ENCODE assay signal across 1 cellular context in the genomic region with DNA sequence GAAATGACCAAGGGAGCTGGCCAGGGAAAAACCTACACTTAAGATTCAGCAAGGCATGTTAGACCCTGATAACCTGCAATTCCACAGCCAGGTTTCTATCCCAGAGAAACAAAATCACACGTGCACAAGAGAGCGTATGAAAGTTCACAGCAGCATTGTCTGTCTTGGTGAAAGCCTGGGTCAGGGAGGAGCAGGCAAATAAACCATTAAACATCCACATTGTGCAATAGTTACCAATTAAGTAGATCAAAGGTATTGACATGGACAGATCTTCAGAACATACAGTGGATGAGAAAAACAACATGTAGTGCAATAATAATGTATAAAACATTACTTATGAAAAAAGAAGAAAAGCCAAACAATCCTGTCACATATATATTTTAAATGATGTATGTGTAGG.
TF ChIP-seq lines count a peak whose summit lies in the region.

No MANE protein-coding gene starts in this region.

TF ChIP-seq in HepG2, 621 proteins besides CTCF, POLR2A, EP300 and RAD21 (continued from another document and continues in another):
- TF ChIP-seq ZNF275 (CRISPR knock-in tag; IDR thresholded peaks at IDR 0.05; ENCODE audit: borderline replicate concordance) (no peak), ZNF44 (CRISPR knock-in tag; IDR thresholded peaks at IDR 0.05) (no peak), FOXP1 (IDR thresholded peaks at IDR 0.05) (no peak), FOXP1 (CRISPR knock-in tag; IDR thresholded peaks at IDR 0.05) (peak; percentile 92), ADNP (CRISPR knock-in tag; IDR thresholded peaks at IDR 0.05) (no peak), MED1 (CRISPR knock-in tag; IDR thresholded peaks at IDR 0.05) (peak; percentile 89), TEF (CRISPR knock-in tag; IDR thresholded peaks at IDR 0.05) (no peak), XBP1 (CRISPR knock-in tag; IDR thresholded peaks at IDR 0.05) (no peak), NCOA2 (CRISPR knock-in tag; IDR thresholded peaks at IDR 0.05) (peak; percentile 83), ZNF12 (CRISPR knock-in tag; IDR thresholded peaks at IDR 0.05) (no peak), HOXA9 (CRISPR knock-in tag; IDR thresholded peaks at IDR 0.05; ENCODE audit: borderline replicate concordance) (no peak), FOXK2 (IDR thresholded peaks at IDR 0.05) (no peak), ATF2 (CRISPR knock-in tag; IDR thresholded peaks at IDR 0.05) (no peak), ZNF652 (CRISPR knock-in tag; IDR thresholded peaks at IDR 0.05; ENCODE audit: borderline replicate concordance, low read depth) (no peak), NFIC (IDR thresholded peaks at IDR 0.05; ENCODE audit: low read length) (peak; percentile 66; the same call in 1 of the 2 replicates), PREB (CRISPR knock-in tag; IDR thresholded peaks at IDR 0.05) (no peak), LCORL (IDR thresholded peaks at IDR 0.05) (no peak), LCORL (CRISPR knock-in tag; IDR thresholded peaks at IDR 0.05) (0 out of 2 replicates have a peak, but pooled peaks have one; percentile 17), HMG20B (CRISPR knock-in tag; conservative IDR thresholded peaks at IDR 0.05) (no peak), ZFYVE20 (CRISPR knock-in tag; IDR thresholded peaks at IDR 0.05; ENCODE audit: borderline replicate concordance, low read depth) (no peak), SAP130 (CRISPR knock-in tag; IDR thresholded peaks at IDR 0.05; ENCODE audit: low read depth) (peak; percentile 72), MTF2 (CRISPR knock-in tag; IDR thresholded peaks at IDR 0.05; ENCODE audit: borderline replicate concordance) (no peak), ZNF576 (CRISPR knock-in tag; IDR thresholded peaks at IDR 0.05) (no peak), ZNF770 (CRISPR knock-in tag; IDR thresholded peaks at IDR 0.05) (no peak), IKZF4 (CRISPR knock-in tag; IDR thresholded peaks at IDR 0.05; ENCODE audit: borderline replicate concordance, low read depth, not compliant biosample characterization) (no peak), TCF7 (IDR thresholded peaks at IDR 0.05; ENCODE audit: low read depth) (peak; percentile 90), ZNF451 (CRISPR knock-in tag; IDR thresholded peaks at IDR 0.05) (no peak), SUZ12 (IDR thresholded peaks at IDR 0.05; ENCODE audit: low read depth, low read length) (no peak), KLF13 (CRISPR knock-in tag; IDR thresholded peaks at IDR 0.05) (no peak), SMAD3 (CRISPR knock-in tag; IDR thresholded peaks at IDR 0.05) (peak; percentile 14; the same call in 1 of the 2 replicates), ZNF225 (CRISPR knock-in tag; IDR thresholded peaks at IDR 0.05) (no peak), ZKSCAN5 (CRISPR knock-in tag; IDR thresholded peaks at IDR 0.05) (no peak), ZNF136 (CRISPR knock-in tag; IDR thresholded peaks at IDR 0.05; ENCODE audit: low read depth) (no peak), ZFX (CRISPR knock-in tag; IDR thresholded peaks at IDR 0.05; ENCODE audit: low read depth) (no peak), ZNF704 (CRISPR knock-in tag; IDR thresholded peaks at IDR 0.05; ENCODE audit: borderline replicate concordance) (no peak), RFX3 (CRISPR knock-in tag; IDR thresholded peaks at IDR 0.05) (no peak), TCF12 (IDR thresholded peaks at IDR 0.05) (no peak), TCF12 (CRISPR knock-in tag; IDR thresholded peaks at IDR 0.05) (no peak), SRSF9 (IDR thresholded peaks at IDR 0.05; ENCODE audit: borderline replicate concordance, insufficient read depth, low read depth, low read length, poor library complexity, severe bottlenecking) (no peak), STAT5B (CRISPR knock-in tag; IDR thresholded peaks at IDR 0.05) (no peak), ZNF468 (CRISPR knock-in tag; IDR thresholded peaks at IDR 0.05) (no peak), ZNF543 (CRISPR knock-in tag; IDR thresholded peaks at IDR 0.05) (no peak), ZNF263 (CRISPR knock-in tag; IDR thresholded peaks at IDR 0.05) (no peak)
- TF ChIP-seq, protein P1, sequence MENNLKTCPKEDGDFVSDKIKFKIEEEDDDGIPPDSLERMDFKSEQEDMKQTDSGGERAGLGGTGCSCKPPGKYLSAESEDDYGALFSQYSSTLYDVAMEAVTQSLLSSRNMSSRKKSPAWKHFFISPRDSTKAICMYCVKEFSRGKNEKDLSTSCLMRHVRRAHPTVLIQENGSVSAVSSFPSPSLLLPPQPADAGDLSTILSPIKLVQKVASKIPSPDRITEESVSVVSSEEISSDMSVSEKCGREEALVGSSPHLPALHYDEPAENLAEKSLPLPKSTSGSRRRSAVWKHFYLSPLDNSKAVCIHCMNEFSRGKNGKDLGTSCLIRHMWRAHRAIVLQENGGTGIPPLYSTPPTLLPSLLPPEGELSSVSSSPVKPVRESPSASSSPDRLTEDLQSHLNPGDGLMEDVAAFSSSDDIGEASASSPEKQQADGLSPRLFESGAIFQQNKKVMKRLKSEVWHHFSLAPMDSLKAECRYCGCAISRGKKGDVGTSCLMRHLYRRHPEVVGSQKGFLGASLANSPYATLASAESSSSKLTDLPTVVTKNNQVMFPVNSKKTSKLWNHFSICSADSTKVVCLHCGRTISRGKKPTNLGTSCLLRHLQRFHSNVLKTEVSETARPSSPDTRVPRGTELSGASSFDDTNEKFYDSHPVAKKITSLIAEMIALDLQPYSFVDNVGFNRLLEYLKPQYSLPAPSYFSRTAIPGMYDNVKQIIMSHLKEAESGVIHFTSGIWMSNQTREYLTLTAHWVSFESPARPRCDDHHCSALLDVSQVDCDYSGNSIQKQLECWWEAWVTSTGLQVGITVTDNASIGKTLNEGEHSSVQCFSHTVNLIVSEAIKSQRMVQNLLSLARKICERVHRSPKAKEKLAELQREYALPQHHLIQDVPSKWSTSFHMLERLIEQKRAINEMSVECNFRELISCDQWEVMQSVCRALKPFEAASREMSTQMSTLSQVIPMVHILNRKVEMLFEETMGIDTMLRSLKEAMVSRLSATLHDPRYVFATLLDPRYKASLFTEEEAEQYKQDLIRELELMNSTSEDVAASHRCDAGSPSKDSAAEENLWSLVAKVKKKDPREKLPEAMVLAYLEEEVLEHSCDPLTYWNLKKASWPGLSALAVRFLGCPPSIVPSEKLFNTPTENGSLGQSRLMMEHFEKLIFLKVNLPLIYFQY (CRISPR knock-in tag; IDR thresholded peaks at IDR 0.05; ENCODE audit: borderline replicate concordance) = peak; percentile 34; the same call in 1 of the 2 replicates
- TF ChIP-seq, protein P2, sequence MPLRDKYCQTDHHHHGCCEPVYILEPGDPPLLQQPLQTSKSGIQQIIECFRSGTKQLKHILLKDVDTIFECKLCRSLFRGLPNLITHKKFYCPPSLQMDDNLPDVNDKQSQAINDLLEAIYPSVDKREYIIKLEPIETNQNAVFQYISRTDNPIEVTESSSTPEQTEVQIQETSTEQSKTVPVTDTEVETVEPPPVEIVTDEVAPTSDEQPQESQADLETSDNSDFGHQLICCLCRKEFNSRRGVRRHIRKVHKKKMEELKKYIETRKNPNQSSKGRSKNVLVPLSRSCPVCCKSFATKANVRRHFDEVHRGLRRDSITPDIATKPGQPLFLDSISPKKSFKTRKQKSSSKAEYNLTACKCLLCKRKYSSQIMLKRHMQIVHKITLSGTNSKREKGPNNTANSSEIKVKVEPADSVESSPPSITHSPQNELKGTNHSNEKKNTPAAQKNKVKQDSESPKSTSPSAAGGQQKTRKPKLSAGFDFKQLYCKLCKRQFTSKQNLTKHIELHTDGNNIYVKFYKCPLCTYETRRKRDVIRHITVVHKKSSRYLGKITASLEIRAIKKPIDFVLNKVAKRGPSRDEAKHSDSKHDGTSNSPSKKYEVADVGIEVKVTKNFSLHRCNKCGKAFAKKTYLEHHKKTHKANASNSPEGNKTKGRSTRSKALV (CRISPR knock-in tag; IDR thresholded peaks at IDR 0.05) = no peak
- TF ChIP-seq, protein P3, sequence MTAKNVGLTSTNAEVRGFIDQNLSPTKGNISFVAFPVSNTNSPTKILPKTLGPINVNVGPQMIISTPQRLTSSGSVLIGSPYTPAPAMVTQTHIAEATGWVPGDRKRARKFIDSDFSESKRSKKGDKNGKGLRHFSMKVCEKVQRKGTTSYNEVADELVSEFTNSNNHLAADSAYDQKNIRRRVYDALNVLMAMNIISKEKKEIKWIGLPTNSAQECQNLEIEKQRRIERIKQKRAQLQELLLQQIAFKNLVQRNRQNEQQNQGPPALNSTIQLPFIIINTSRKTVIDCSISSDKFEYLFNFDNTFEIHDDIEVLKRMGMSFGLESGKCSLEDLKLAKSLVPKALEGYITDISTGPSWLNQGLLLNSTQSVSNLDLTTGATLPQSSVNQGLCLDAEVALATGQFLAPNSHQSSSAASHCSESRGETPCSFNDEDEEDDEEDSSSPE (CRISPR knock-in tag; IDR thresholded peaks at IDR 0.05) = 0 out of 2 replicates have a peak, but pooled peaks have one; percentile 16
- TF ChIP-seq, protein P4, sequence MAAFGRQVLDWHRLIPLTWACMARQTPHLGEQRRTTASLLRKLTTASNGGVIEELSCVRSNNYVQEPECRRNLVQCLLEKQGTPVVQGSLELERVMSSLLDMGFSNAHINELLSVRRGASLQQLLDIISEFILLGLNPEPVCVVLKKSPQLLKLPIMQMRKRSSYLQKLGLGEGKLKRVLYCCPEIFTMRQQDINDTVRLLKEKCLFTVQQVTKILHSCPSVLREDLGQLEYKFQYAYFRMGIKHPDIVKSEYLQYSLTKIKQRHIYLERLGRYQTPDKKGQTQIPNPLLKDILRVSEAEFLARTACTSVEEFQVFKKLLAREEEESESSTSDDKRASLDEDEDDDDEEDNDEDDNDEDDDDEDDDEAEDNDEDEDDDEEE (CRISPR knock-in tag; IDR thresholded peaks at IDR 0.05) = no peak
- TF ChIP-seq, protein P5, sequence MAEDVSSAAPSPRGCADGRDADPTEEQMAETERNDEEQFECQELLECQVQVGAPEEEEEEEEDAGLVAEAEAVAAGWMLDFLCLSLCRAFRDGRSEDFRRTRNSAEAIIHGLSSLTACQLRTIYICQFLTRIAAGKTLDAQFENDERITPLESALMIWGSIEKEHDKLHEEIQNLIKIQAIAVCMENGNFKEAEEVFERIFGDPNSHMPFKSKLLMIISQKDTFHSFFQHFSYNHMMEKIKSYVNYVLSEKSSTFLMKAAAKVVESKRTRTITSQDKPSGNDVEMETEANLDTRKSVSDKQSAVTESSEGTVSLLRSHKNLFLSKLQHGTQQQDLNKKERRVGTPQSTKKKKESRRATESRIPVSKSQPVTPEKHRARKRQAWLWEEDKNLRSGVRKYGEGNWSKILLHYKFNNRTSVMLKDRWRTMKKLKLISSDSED (CRISPR knock-in tag; IDR thresholded peaks at IDR 0.05) = no peak
